ENCODE assay signal across 8 cellular contexts in genomic region chr17:28228109-28228840, GRCh38.
A peak's percentile ranks its signal among the peaks of the same experiment; 100 is the strongest.
DNase-seq lines count a peak whose midpoint lies in the region; ATAC-seq and TF ChIP-seq lines count a peak whose summit lies in the region.

No MANE protein-coding gene starts in this region.

- H3K9me3 ChIP-seq in neuron (ENCODE audit: low read length) = no peaks in the 10 kb centered on the region

- peak overlapping the region; percentile 59 for H3K27ac ChIP-seq in RWPE1

- H3K4me1 ChIP-seq in neuron (ENCODE audit: insufficient read depth, low read length) = peaks cover 6% of the 10 kb centered on the region

- peak overlapping the region; percentile 71 for H2AFZ ChIP-seq in neuron (ENCODE audit: low read depth, low read length)

- CTCF ChIA-PET in RWPE1 (lab: Yijun Ruan, JAX) = interaction anchor here (0.6 kb wide), 2 partner anchors 68 to 87 kb away, joined by 3 read pairs; no protein-coding TSS in a partner anchor

- H3K4me3 ChIP-seq in epithelial cell of esophagus (ENCODE audit: low read length) (peak overlapping the region; percentile 64), neuron (ENCODE audit: low read length) (peak overlapping the region; percentile 49)

- peaks cover 11% of the 10 kb centered on the region for H3K27me3 ChIP-seq in neuron (ENCODE audit: insufficient read depth, low read length)

- DNase-seq in ELF-1 (ENCODE audit: low read depth, low spot score) = peak; percentile 56
- no peak for DNase-seq in RWPE1 (ENCODE audit: low spot score)
- DNase-seq in epithelial cell of esophagus (ENCODE audit: low read depth) = peak; percentile 19
- DNase-seq in NCI-H1048 (lab: John Stamatoyannopoulos, UW) = no peak
- DNase-seq in HUDEP-2 (lab: John Stamatoyannopoulos, UW; ENCODE audit: unreplicated experiment in 76 of 76) = no peak
- no peak for DNase-seq in NCI-H2107 (lab: John Stamatoyannopoulos, UW)

- ATAC-seq in GM21576 (IDR thresholded peaks at IDR 0.05; ENCODE audit: unreplicated experiment) = no peak

- POLR2A ChIA-PET in RWPE1 (lab: Yijun Ruan, JAX; ENCODE audit: low non-redundant PET) = no interaction called here

- no peaks in the 10 kb centered on the region for H3K36me3 ChIP-seq in neuron (ENCODE audit: insufficient read depth, low read length)

- TF ChIP-seq CTCF in RWPE1 (conservative IDR thresholded peaks at IDR 0.05; ENCODE audit: low read depth) (no peak), epithelial cell of esophagus (IDR thresholded peaks at IDR 0.05; ENCODE audit: insufficient read depth, low read depth, low read length, missing control alignments) (peak; percentile 48)

Comparison
In these comparisons a context has a peak if more than half of its experiments do, and no peak if none do; other contexts are left out.
1. DNase-seq: peak in ELF-1 (single experiment) and epithelial cell of esophagus (single experiment); none in RWPE1 (single experiment), NCI-H1048 (single experiment), HUDEP-2 (0 of 76) and NCI-H2107 (single experiment).